In the genomic region with DNA sequence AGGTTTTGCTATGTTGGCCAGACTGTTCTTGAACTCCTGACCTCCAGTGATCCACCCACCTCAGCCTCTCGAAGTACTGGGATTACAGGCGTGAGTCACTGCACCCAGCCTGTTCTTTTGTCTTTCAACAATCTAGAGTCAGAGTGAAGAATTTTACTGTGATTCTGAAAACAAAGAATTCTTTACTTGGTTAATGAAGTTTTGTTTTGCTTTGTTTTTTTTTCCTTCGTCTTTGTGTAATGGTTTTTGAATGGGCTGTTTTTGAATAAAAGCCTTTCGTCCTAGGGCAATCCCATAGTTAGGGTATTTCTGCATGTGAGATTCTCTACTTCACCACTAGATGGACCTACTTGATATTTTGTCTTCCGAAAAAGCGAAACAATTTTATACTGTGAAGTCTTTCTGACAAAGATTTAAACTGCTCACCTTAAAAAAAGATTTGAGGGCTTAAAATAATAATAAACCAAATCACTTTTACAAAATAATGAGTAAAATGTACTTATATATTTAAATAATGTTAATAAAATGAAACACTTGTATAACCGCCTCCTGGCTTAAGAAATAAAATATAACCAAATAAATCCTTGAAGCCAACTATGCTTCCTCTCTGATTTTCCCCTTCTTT, we compare ENCODE assay signal across 8 cellular contexts. TPM values are rescaled to one million over a fixed set of nuclear protein-coding genes. Genes with fewer than 3 reads are reported as not detected.
DNase-seq lines count a peak whose midpoint lies in the region; ATAC-seq, FAIRE-seq and TF ChIP-seq lines count a peak whose summit lies in the region.

No MANE protein-coding gene starts in this region.

- DNase-seq in SIG-M5 treated with dmso at 0.1 percent for 504 hours (lab: John Stamatoyannopoulos, UW; ENCODE audit: unreplicated experiment) (peak; percentile 55), SIG-M5 (lab: John Stamatoyannopoulos, UW) (no peak), H1 (ENCODE audit: low read depth in 1 of 2, low spot score in 2 of 2) (no peak), mesendoderm (peak; percentile 70), NCI-H1694 (lab: John Stamatoyannopoulos, UW) (no peak)

- H3K56ac ChIP-seq in H1 (replicated peaks; ENCODE audit: insufficient read length, low read depth, low read length): no peak overlapping the region
- no peak overlapping the region for H3K56ac ChIP-seq in mesendoderm (ENCODE audit: low read length)

- H3K14ac ChIP-seq in H1 (ENCODE audit: insufficient read length): no peak overlapping the region

- H3K9me3 ChIP-seq in OCI-LY3 (ENCODE audit: insufficient read depth, low read length): 0 out of 2 replicates have a peak, but pooled peaks cover 5% of the 10 kb centered on the region
- peaks cover 0 to 4% of the 10 kb centered on the region in 2 experiments; a peak in 1 of 4 replicates for H3K9me3 ChIP-seq in H1 (ENCODE audit: insufficient read depth in 2 of 2, low read depth in 1 of 2, low read length in 1 of 2)

- H3K79me2 ChIP-seq in OCI-LY3 (ENCODE audit: low read length) (no peaks in the 10 kb centered on the region), H1 (ENCODE audit: control insufficient read depth in 1 of 2, insufficient read depth in 2 of 2, low read length in 2 of 2) (no peaks in the 10 kb centered on the region), mesendoderm (ENCODE audit: control insufficient read depth, insufficient read depth, low read length) (no peaks in the 10 kb centered on the region)

- H3K79me1 ChIP-seq in H1 (ENCODE audit: low read depth, low read length): no peaks in the 10 kb centered on the region
- H3K79me1 ChIP-seq in mesendoderm (ENCODE audit: low read length): no peaks in the 10 kb centered on the region

- WGBS in H1 (ENCODE audit: extremely low coverage in 1 of 2, insufficient coverage in 1 of 2, insufficient read length in 1 of 2, insufficient replicate concordance in 2 of 2, low coverage in 1 of 2, low lambda C conversion rate in 2 of 2, missing lambda C conversion rate in 1 of 2), 2 experiments: 54% methylated on average over 7 of the region's 7 CpGs; no CpG with 5 or more reads in 1 of the 2 experiments
- no CpG with 5 or more reads among the region's 7 CpGs for whole genome bisulfite sequencing in mesendoderm (ENCODE audit: extremely low coverage, insufficient coverage, low lambda C conversion rate)

- no peak overlapping the region for H2AK5ac ChIP-seq in H1 (ENCODE audit: low read depth, low read length)
- no peak overlapping the region for H2AK5ac ChIP-seq in mesendoderm (ENCODE audit: low read length)

- peak; percentile 28 to 43; a peak in 3 of 4 replicates for TF ChIP-seq RAD21 in H1 (IDR thresholded peaks at IDR 0.05 in 1 of 2, conservative IDR thresholded peaks at IDR 0.05 in 1 of 2; ENCODE audit: low read depth in 2 of 2, low read length in 2 of 2)

- TF ChIP-seq POLR2A in H1 (IDR thresholded peaks at IDR 0.05; ENCODE audit: control extremely low read depth in 1 of 2, low read depth in 2 of 2, low read length in 2 of 2): no peak

- H2BK15ac ChIP-seq in H1 (ENCODE audit: low read length): no peak overlapping the region
- H2BK15ac ChIP-seq in mesendoderm (replicated peaks; ENCODE audit: low read depth): no peak overlapping the region

- TF ChIP-seq EP300 in H1 (IDR thresholded peaks at IDR 0.05; ENCODE audit: borderline replicate concordance in 1 of 2, low read depth in 2 of 2, low read length in 2 of 2): no peak

- H4K20me1 ChIP-seq in OCI-LY3 (ENCODE audit: insufficient read depth, low read length): no peaks in the 10 kb centered on the region
- no peaks in the 10 kb centered on the region for H4K20me1 ChIP-seq in H1 (replicated peaks in 1 of 2; ENCODE audit: control insufficient read depth in 1 of 2, insufficient read depth in 2 of 2, low read length in 2 of 2)

- H3K23ac ChIP-seq in H1 (ENCODE audit: insufficient read length) (no peak overlapping the region), mesendoderm (ENCODE audit: low read length) (no peak overlapping the region)

- peak; percentile 72 for TF ChIP-seq CTCF in OCI-LY3 (IDR thresholded peaks at IDR 0.05; ENCODE audit: low read depth, low read length)
- TF ChIP-seq CTCF in H1 (IDR thresholded peaks at IDR 0.05; ENCODE audit: control extremely low read depth in 1 of 3, insufficient read depth in 1 of 3, low read depth in 1 of 3, low read length in 3 of 3): peak in 1 of 3 experiments; percentile 66; a peak in 2 of 4 replicates

- no peak overlapping the region; the same call in 1 of the 2 replicates for H2AFZ ChIP-seq in OCI-LY3 (ENCODE audit: low read depth, low read length)
- H2AFZ ChIP-seq in H1 (ENCODE audit: low read length): no peak overlapping the region

- peak; percentile 87 for FAIRE-seq in H1 (lab: Jason Lieb, UNC)

- H4K91ac ChIP-seq in H1 (replicated peaks; ENCODE audit: insufficient read length, low read length): no peak overlapping the region

- H3K27ac ChIP-seq in OCI-LY3 (ENCODE audit: low read length): no peak overlapping the region
- no peak overlapping the region for H3K27ac ChIP-seq in H1 (ENCODE audit: low read depth, low read length)
- no peak overlapping the region for H3K27ac ChIP-seq in mesendoderm (ENCODE audit: low read depth, low read length)

- POLR2A ChIA-PET in H1 (lab: Charles Lee; ENCODE audit: partially characterized antibody): no interaction called here

- H3K4me3 ChIP-seq in OCI-LY3 (ENCODE audit: low read length): no peak overlapping the region
- H3K4me3 ChIP-seq in H1 (ENCODE audit: extremely low read depth in 1 of 4, insufficient read depth in 2 of 4, low read depth in 3 of 4, low read length in 4 of 4): no peak overlapping the region
- no peak overlapping the region for H3K4me3 ChIP-seq in mesendoderm (ENCODE audit: low read length)

- no peak overlapping the region for H2BK120ac ChIP-seq in H1 (replicated peaks; ENCODE audit: low read depth, low read length)
- H2BK120ac ChIP-seq in mesendoderm (ENCODE audit: low read depth, low read length): no peak overlapping the region

- H2BK5ac ChIP-seq in H1 (ENCODE audit: low read depth, low read length) (no peak overlapping the region), mesendoderm (ENCODE audit: low read length) (no peak overlapping the region)

- no peak overlapping the region for H4K5ac ChIP-seq in H1 (ENCODE audit: insufficient read length, low read depth, low read length)
- H4K5ac ChIP-seq in mesendoderm (ENCODE audit: low read length): no peak overlapping the region

- H3K27me3 ChIP-seq in OCI-LY3 (ENCODE audit: low read depth, low read length): no peaks in the 10 kb centered on the region
- H3K27me3 ChIP-seq in H1 (replicated peaks in 1 of 4; ENCODE audit: control insufficient read depth in 3 of 4, extremely low read depth in 1 of 4, insufficient read depth in 3 of 4, low read length in 3 of 4): no peaks in the 10 kb centered on the region
- no peaks in the 10 kb centered on the region for H3K27me3 ChIP-seq in mesendoderm (ENCODE audit: insufficient read depth, low read length, poor library complexity)

- ATAC-seq in HG03354 (IDR thresholded peaks at IDR 0.05; ENCODE audit: poor library complexity, severe bottlenecking, unreplicated experiment) (peak; percentile 69), GM21381 (IDR thresholded peaks at IDR 0.05; ENCODE audit: unreplicated experiment) (no peak)

- H3K4me2 ChIP-seq in OCI-LY3 (ENCODE audit: low read length): peak overlapping the region; percentile 29
- H3K4me2 ChIP-seq in H1 (ENCODE audit: insufficient read depth in 1 of 2, low read depth in 2 of 2, low read length in 2 of 2): no peak overlapping the region
- H3K4me2 ChIP-seq in mesendoderm (ENCODE audit: low read length): no peak overlapping the region

- no peak overlapping the region for H2BK20ac ChIP-seq in H1 (ENCODE audit: low read length)

- CTCF ChIA-PET in H1 (lab: Charles Lee; ENCODE audit: partially characterized antibody): no interaction called here

- H3K18ac ChIP-seq in H1 (ENCODE audit: extremely low read depth, low read length): no peak overlapping the region
- no peak overlapping the region for H3K18ac ChIP-seq in mesendoderm (ENCODE audit: low read length)

- no peaks in the 10 kb centered on the region for H3K23me2 ChIP-seq in H1 (ENCODE audit: low read depth, low read length)

- H4K8ac ChIP-seq in H1 (ENCODE audit: extremely low read depth, insufficient read depth, low read length): no peak overlapping the region
- no peak overlapping the region for H4K8ac ChIP-seq in mesendoderm (ENCODE audit: low read depth, low read length)

- H3K4me1 ChIP-seq in OCI-LY3 (ENCODE audit: low read length): peaks cover 7% of the 10 kb centered on the region
- peaks cover 2 to 10% (median 7%) of the 10 kb centered on the region in 4 experiments for H3K4me1 ChIP-seq in H1 (replicated peaks in 1 of 4; ENCODE audit: control insufficient read depth in 3 of 4, insufficient read depth in 4 of 4, low read length in 3 of 4)
- no peaks in the 10 kb centered on the region for H3K4me1 ChIP-seq in mesendoderm (ENCODE audit: control insufficient read depth, low read depth, low read length)

- H3K36me3 ChIP-seq in OCI-LY3 (replicated peaks; ENCODE audit: low read depth, low read length) (no peaks in the 10 kb centered on the region), H1 (ENCODE audit: control insufficient read depth in 2 of 4, insufficient read depth in 4 of 4, low read length in 3 of 4) (peaks cover 0 to 2% (median 0%) of the 10 kb centered on the region in 4 experiments; a peak in 1 of 8 replicates), mesendoderm (ENCODE audit: control insufficient read depth, insufficient read depth, low read length) (no peaks in the 10 kb centered on the region)

- no peak overlapping the region for H2BK12ac ChIP-seq in H1 (ENCODE audit: low read depth, low read length)

- H3K4ac ChIP-seq in H1 (replicated peaks; ENCODE audit: insufficient read length, low read depth, low read length) (no peak overlapping the region), mesendoderm (ENCODE audit: low read depth, low read length) (no peak overlapping the region)

- H3K9ac ChIP-seq in OCI-LY3 (ENCODE audit: low read length) (peak overlapping the region; percentile 4; the same call in 1 of the 2 replicates), H1 (replicated peaks in 1 of 4; ENCODE audit: extremely low read depth in 1 of 4, low read depth in 3 of 4, low read length in 3 of 4) (no peak overlapping the region), mesendoderm (ENCODE audit: low read length) (no peak overlapping the region)

TF ChIP-seq in H1, 55 proteins besides CTCF, POLR2A, EP300 and RAD21 (continues in another document):
- TF ChIP-seq JUND (IDR thresholded peaks at IDR 0.05; ENCODE audit: low read length): peak; percentile 61; the same call in 1 of the 2 replicates

RNA-seq across cellular contexts. Expression of a gene that starts 43.4 kb away (rescaled TPM):
- total RNA-seq in H1 (2021; fragmentation: NEBNext Ultra II Directional; extraction: Animal tissue kit (Norgen Biotek cat#: 25700)): 71.4 and 73.9 TPM in 2 replicates
- polyA plus RNA-seq in H1 (2011; rRNA removed): 44.7 and 90.3 TPM in 2 replicates
- 75.4 TPM for polyA plus RNA-seq in H1 (2011; cell fraction: cytosol; rRNA removed)
- polyA plus RNA-seq in H1 (2011; cell fraction: nucleus; rRNA removed): 92.3 TPM
- polyA plus RNA-seq in H1 (2012, experiment 1 of 2): 69.2 to 167 TPM (median 86.3 TPM) in 4 replicates
- 14.1 TPM for polyA plus RNA-seq in H1 (2012, experiment 2 of 2)
- polyA plus RNA-seq in H1 (2013, experiment 1 of 2): 208 TPM
- polyA plus RNA-seq in H1 (2013, experiment 2 of 2): 224 TPM
- polyA minus RNA-seq in H1 (2011; rRNA and poly(A)+ RNA removed): 183 and 296 TPM in 2 replicates
- 105 TPM for polyA minus RNA-seq in H1 (2011; cell fraction: cytosol; rRNA and poly(A)+ RNA removed)
- 174 TPM for polyA minus RNA-seq in H1 (2011; cell fraction: nucleus; rRNA and poly(A)+ RNA removed)
- polyA plus RNA-seq in mesendoderm (2013, experiment 1 of 2): 110 TPM
- 110 TPM for polyA plus RNA-seq in mesendoderm (2013, experiment 2 of 2)

Comparison
In these comparisons a context has a peak if more than half of its experiments do, and no peak if none do; other contexts are left out.
1. DNase-seq: peak in SIG-M5 treated with dmso at 0.1 percent for 504 hours (single experiment) and mesendoderm (single experiment); none in SIG-M5 (single experiment), H1 (0 of 2) and NCI-H1694 (single experiment).